ENCODE assay signal across 1 cellular context in genomic region chr20:58723628-58723984, GRCh38.
TF ChIP-seq lines count a peak whose summit lies in the region.

No MANE protein-coding gene starts in this region.

TF ChIP-seq in SK-N-SH, 30 proteins besides CTCF, POLR2A, EP300 and RAD21 (continued from another document):
- TF ChIP-seq POLR2AphosphoS5 (IDR thresholded peaks at IDR 0.05; ENCODE audit: low read depth, low read length) (no peak), PBX3 (IDR thresholded peaks at IDR 0.05) (no peak), IRF3 (IDR thresholded peaks at IDR 0.05; ENCODE audit: low read depth, low read length) (no peak), EZH2phosphoT487 (IDR thresholded peaks at IDR 0.05; ENCODE audit: borderline replicate concordance, low read depth) (no peak), TEAD4 (IDR thresholded peaks at IDR 0.05; ENCODE audit: borderline replicate concordance, insufficient read depth) (no peak), USF2 (IDR thresholded peaks at IDR 0.05; ENCODE audit: borderline replicate concordance, low read depth, low read length) (no peak), FOSL2 (IDR thresholded peaks at IDR 0.05; ENCODE audit: borderline replicate concordance, low read depth) (no peak), ELF1 (IDR thresholded peaks at IDR 0.05) (no peak), NRF1 (IDR thresholded peaks at IDR 0.05; ENCODE audit: low read depth, low read length) (no peak), RXRA (IDR thresholded peaks at IDR 0.05; ENCODE audit: borderline replicate concordance, low read depth) (no peak), RFX5 (IDR thresholded peaks at IDR 0.05; ENCODE audit: low read length) (no peak), GABPA (IDR thresholded peaks at IDR 0.05; ENCODE audit: low read depth) (no peak)
